19 cellular contexts compared by ENCODE assay signal in the genomic region with DNA sequence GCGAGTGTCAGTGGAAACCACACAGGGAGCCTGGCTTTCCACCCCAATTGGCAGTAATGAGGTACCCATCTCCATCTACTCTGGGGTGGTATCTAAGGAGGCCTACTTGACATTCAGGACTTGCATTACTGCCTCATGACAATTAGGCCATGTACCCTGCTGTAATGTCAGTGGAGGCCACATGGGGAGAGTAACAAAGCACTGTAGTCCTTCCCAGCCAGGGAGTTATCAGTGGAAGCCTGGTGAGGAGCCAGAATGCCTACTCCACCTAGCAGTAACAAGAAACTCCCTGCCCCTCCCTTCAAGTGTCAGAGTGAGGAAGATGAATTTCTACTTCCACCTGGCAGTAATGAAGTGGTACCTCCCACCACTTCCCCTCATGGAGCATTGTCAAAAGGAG. TPM values are rescaled to one million over a fixed set of nuclear protein-coding genes. Genes with fewer than 3 reads are reported as not detected.
A peak's percentile ranks its signal among the peaks of the same experiment; 100 is the strongest.
DNase-seq lines count a peak whose midpoint lies in the region; ATAC-seq, FAIRE-seq and TF ChIP-seq lines count a peak whose summit lies in the region.
"Had no signal": no experiment of that assay in that cellular context is flagged by ENCODE, and none has a peak within 500 bp of the region (broad histone marks: within the 10 kb centered on the region; RNA-seq: fewer than 3 reads in every experiment).

No MANE protein-coding gene starts in this region.

- no peaks in the 10 kb centered on the region for H3K9me3 ChIP-seq in astrocyte (ENCODE audit: insufficient read depth, low read depth, low read length)
- H3K9me3 ChIP-seq: right lobe of liver, SJCRH30 had no signal

- no peaks in the 10 kb centered on the region for H3K4me1 ChIP-seq in astrocyte (ENCODE audit: insufficient read depth, low read length)
- H3K4me1 ChIP-seq: right lobe of liver, SJCRH30 had no signal

- no peak overlapping the region for H2AFZ ChIP-seq in astrocyte (ENCODE audit: low read depth, low read length)

- H3K4me3 ChIP-seq in astrocyte (ENCODE audit: insufficient read depth, low read depth, low read length), result no peak overlapping the region
- H3K4me3 ChIP-seq: BLaER1 treated with 17β-estradiol and CSF1 and Interleukin-3, amounts not matched to agents 10 nM and 100 nM; right lobe of liver; SJCRH30 had no signal

- no peak for ATAC-seq in HG03039 (IDR thresholded peaks at IDR 0.05; ENCODE audit: unreplicated experiment)

- H3K79me2 ChIP-seq in astrocyte (ENCODE audit: insufficient read depth, low read length), result peaks cover 36% of the 10 kb centered on the region

- FAIRE-seq in HTR-8/SVneo (lab: Jason Lieb, UNC), result peak; percentile 91
- peak; percentile 20 for FAIRE-seq in astrocyte (lab: Jason Lieb, UNC)
- FAIRE-seq: frontal cortex, islet of Langerhans had no signal

- H3K4me2 ChIP-seq in astrocyte (ENCODE audit: low read length), result no peak overlapping the region
- H3K4me2 ChIP-seq: BLaER1 treated with 17β-estradiol and CSF1 and Interleukin-3, amounts not matched to agents 10 nM and 100 nM had no signal

- no peak overlapping the region for H3K9ac ChIP-seq in astrocyte (ENCODE audit: low read length)
- H3K9ac ChIP-seq: BLaER1 treated with 17β-estradiol and CSF1 and Interleukin-3, amounts not matched to agents 10 nM and 100 nM had no signal

- peaks cover 26% of the 10 kb centered on the region for H3K36me3 ChIP-seq in astrocyte (ENCODE audit: insufficient read depth, low read length)

- H3K9me3 Mint-ChIP-seq in astrocyte (ENCODE audit: unreplicated experiment), result no peaks in the 10 kb centered on the region
- no peaks in the 10 kb centered on the region for H3K9me3 Mint-ChIP-seq in endothelial cell (ENCODE audit: unreplicated experiment)
- H3K9me3 Mint-ChIP-seq: activated naive CD8-positive, alpha-beta T cell treated with anti-CD3 and anti-CD28 coated beads, Interleukin-2, amount 10 ng/mL, durations not matched to agents 7 days and 5 days had no signal

- H3K27me3 Mint-ChIP-seq in astrocyte (ENCODE audit: low read depth, unreplicated experiment), result no peaks in the 10 kb centered on the region
- no peaks in the 10 kb centered on the region for H3K27me3 Mint-ChIP-seq in endothelial cell (ENCODE audit: unreplicated experiment)
- H3K27me3 Mint-ChIP-seq: activated naive CD8-positive, alpha-beta T cell treated with anti-CD3 and anti-CD28 coated beads, Interleukin-2, amount 10 ng/mL, durations not matched to agents 7 days and 5 days had no signal

- H4K20me1 ChIP-seq in astrocyte (ENCODE audit: insufficient read depth, low read length), result no peaks in the 10 kb centered on the region

- 0 out of 3 replicates have a peak, but pooled peaks have one; percentile 9 for TF ChIP-seq CTCF in GM12872 (IDR thresholded peaks at IDR 0.05; ENCODE audit: insufficient read depth, low read depth, low read length)
- no peak for TF ChIP-seq CTCF in astrocyte (IDR thresholded peaks at IDR 0.05; ENCODE audit: insufficient read depth, low read depth, low read length)
- no peak for TF ChIP-seq CTCF in endothelial cell (IDR thresholded peaks at IDR 0.05; ENCODE audit: unreplicated experiment)

- no peak for DNase-seq in HTR-8/SVneo (ENCODE audit: insufficient read length, low spot score)
- DNase-seq in astrocyte (ENCODE audit: low read depth), result no peak
- peak; percentile 9 for DNase-seq in iris pigment epithelial cell (ENCODE audit: low read depth)
- DNase-seq in endothelial cell (ENCODE audit: low spot score), result no peak
- no peak for DNase-seq in NCI-H1436 treated with DMSO at 0.1 percent for 48 hours (lab: John Stamatoyannopoulos, UW)
- DNase-seq: activated CD4-positive, alpha-beta T cell treated with anti-CD3 and anti-CD28 coated beads for 48 hours; activated naive CD8-positive, alpha-beta T cell treated with anti-CD3 and anti-CD28 coated beads, Interleukin-2, amount 10 ng/mL, durations not matched to agents 7 days and 5 days; activated T-cell treated with anti-CD3 and anti-CD28 coated beads, Interleukin-2, amount 50 U/mL, for 1 hour; DMS79; midbrain; right lobe of liver; SJCRH30; stimulated activated CD4-positive, alpha-beta T cell treated with anti-CD3 and anti-CD28 coated beads, Interleukin-1b, Interleukin-23, amount 100 ng/mL, for 48 hours had no signal

- no peaks in the 10 kb centered on the region for H3K27me3 ChIP-seq in astrocyte (ENCODE audit: insufficient read depth, low read length)
- H3K27me3 ChIP-seq: BLaER1 treated with 17β-estradiol and CSF1 and Interleukin-3, amounts not matched to agents 10 nM and 100 nM; right lobe of liver; SJCRH30 had no signal

- H3K4me3 Mint-ChIP-seq in astrocyte (ENCODE audit: unreplicated experiment) (no peak overlapping the region), endothelial cell (ENCODE audit: unreplicated experiment) (no peak overlapping the region)
- H3K4me3 Mint-ChIP-seq: activated naive CD8-positive, alpha-beta T cell treated with anti-CD3 and anti-CD28 coated beads, Interleukin-2, amount 10 ng/mL, durations not matched to agents 7 days and 5 days had no signal

- H3K36me3 Mint-ChIP-seq in astrocyte (ENCODE audit: low read depth, unreplicated experiment) (peaks cover 13% of the 10 kb centered on the region), endothelial cell (ENCODE audit: low read depth, unreplicated experiment) (peaks cover 32% of the 10 kb centered on the region)

- H3K4me1 Mint-ChIP-seq in astrocyte (ENCODE audit: low read depth, unreplicated experiment), result no peaks in the 10 kb centered on the region
- H3K4me1 Mint-ChIP-seq in endothelial cell (ENCODE audit: unreplicated experiment), result no peaks in the 10 kb centered on the region

- H3K27ac Mint-ChIP-seq in astrocyte (ENCODE audit: unreplicated experiment), result no peak overlapping the region
- no peak overlapping the region for H3K27ac Mint-ChIP-seq in endothelial cell (ENCODE audit: unreplicated experiment)
- H3K27ac Mint-ChIP-seq: activated naive CD8-positive, alpha-beta T cell treated with anti-CD3 and anti-CD28 coated beads, Interleukin-2, amount 10 ng/mL, durations not matched to agents 7 days and 5 days had no signal

- no peak overlapping the region for H3K27ac ChIP-seq in astrocyte (ENCODE audit: low read depth, low read length)
- H3K27ac ChIP-seq: BLaER1 treated with 17β-estradiol and CSF1 and Interleukin-3, amounts not matched to agents 10 nM and 100 nM; right lobe of liver; SJCRH30 had no signal

RNA-seq across cellular contexts. Expression of a gene that starts 12.5 kb away (rescaled TPM):
- total RNA-seq in astrocyte (27.3 and 33.1 TPM in 2 replicates), endothelial cell (ENCODE audit: unreplicated experiment) (42.1 TPM)

RNA-seq across cellular contexts. Expression of a gene that starts 12.7 kb away (rescaled TPM):
- total RNA-seq in astrocyte (14.9 and 20.1 TPM in 2 replicates), endothelial cell (ENCODE audit: unreplicated experiment) (18.3 TPM)

RNA-seq across cellular contexts. Expression of a gene that starts 19.1 kb away (rescaled TPM):
- not detected in 2 replicates for total RNA-seq in astrocyte
- not detected for total RNA-seq in endothelial cell (ENCODE audit: unreplicated experiment)
- total RNA-seq: activated naive CD8-positive, alpha-beta T cell treated with anti-CD3 and anti-CD28 coated beads, Interleukin-2, amount 10 ng/mL, durations not matched to agents 7 days and 5 days; frontal cortex; right lobe of liver; SJCRH30; temporal lobe had no signal
